In genomic region chr6:151070666-151071065, GRCh38 we compare ENCODE assay signal across 13 cellular contexts.
DNase-seq lines count a peak whose midpoint lies in the region; ATAC-seq and TF ChIP-seq lines count a peak whose summit lies in the region.
"Had no signal": no experiment of that assay in that cellular context is flagged by ENCODE, and none has a peak within 500 bp of the region (broad histone marks: within the 10 kb centered on the region; RNA-seq: fewer than 3 reads in every experiment).

No MANE protein-coding gene starts in this region.

- TF ChIP-seq CTCF in HFFc6 (IDR thresholded peaks at IDR 0.05) (no peak), chondrocyte (IDR thresholded peaks at IDR 0.05) (no peak), liver (IDR thresholded peaks at IDR 0.05; ENCODE audit: low read depth, low read length, missing input control) (no peak), thyroid gland (IDR thresholded peaks at IDR 0.05) (no peak)

- peak overlapping the region; percentile 78 for H3K4me3 Mint-ChIP-seq in HFFc6
- peak overlapping the region; percentile 44 for H3K4me3 Mint-ChIP-seq in chondrocyte (ENCODE audit: unreplicated experiment)
- H3K4me3 Mint-ChIP-seq in T-helper 2 cell treated with Interferon-gamma antibody and Interleukin-4, amounts not matched to agents 5 μg/mL and 100 μg/mL, for 36 hours: no peak overlapping the region
- H3K4me3 Mint-ChIP-seq: activated T-cell treated with anti-CD3 and anti-CD28 coated beads, Interleukin-2, amount 50 U/mL, for 72 hours; neural crest cell; stimulated activated naive CD8-positive, alpha-beta T cell treated with anti-CD3 and anti-CD28 coated beads, Interleukin-15, amount 100 ng/mL, for 72 hours had no signal

- H3K4me1 Mint-ChIP-seq in HFFc6 (ENCODE audit: low read depth) (peaks cover 65% of the 10 kb centered on the region), chondrocyte (ENCODE audit: low read depth) (peaks cover 74% of the 10 kb centered on the region)
- H3K4me1 Mint-ChIP-seq in T-helper 2 cell treated with Interferon-gamma antibody and Interleukin-4, amounts not matched to agents 5 μg/mL and 100 μg/mL, for 36 hours (ENCODE audit: low read depth): no peaks in the 10 kb centered on the region
- H3K4me1 Mint-ChIP-seq: stimulated activated naive CD8-positive, alpha-beta T cell treated with anti-CD3 and anti-CD28 coated beads, Interleukin-15, amount 100 ng/mL, for 72 hours had no signal

- no peaks in the 10 kb centered on the region for H3K9me3 ChIP-seq in liver (ENCODE audit: control insufficient read depth in 4 of 4, low read length in 3 of 4)
- H3K9me3 ChIP-seq in thyroid gland: no peaks in the 10 kb centered on the region

- no peaks in the 10 kb centered on the region for H3K36me3 ChIP-seq in liver (ENCODE audit: control insufficient read depth in 4 of 4, insufficient read depth in 3 of 4, low read depth in 1 of 4, low read length in 3 of 4)
- H3K36me3 ChIP-seq in thyroid gland: no peaks in the 10 kb centered on the region

- no peaks in the 10 kb centered on the region for H3K9me3 Mint-ChIP-seq in HFFc6
- peaks cover 6% of the 10 kb centered on the region for H3K9me3 Mint-ChIP-seq in chondrocyte (ENCODE audit: low read depth)
- H3K9me3 Mint-ChIP-seq in T-helper 2 cell treated with Interferon-gamma antibody and Interleukin-4, amounts not matched to agents 5 μg/mL and 100 μg/mL, for 36 hours: peaks cover 8% of the 10 kb centered on the region

- peaks cover 37% of the 10 kb centered on the region for H3K36me3 Mint-ChIP-seq in HFFc6 (ENCODE audit: low read depth)
- H3K36me3 Mint-ChIP-seq in chondrocyte (ENCODE audit: low read depth): peaks cover 6% of the 10 kb centered on the region
- peaks cover 15% of the 10 kb centered on the region for H3K36me3 Mint-ChIP-seq in T-helper 2 cell treated with Interferon-gamma antibody and Interleukin-4, amounts not matched to agents 5 μg/mL and 100 μg/mL, for 36 hours (ENCODE audit: low read depth)

- DNase-seq in HFFc6: no peak
- DNase-seq in chondrocyte (ENCODE audit: low spot score): no peak
- DNase-seq in thyroid gland: no peak
- no peak for DNase-seq in left lobe of liver (ENCODE audit: low spot score)
- DNase-seq in T-helper 2 cell treated with Interferon-gamma antibody and Interleukin-4, amounts not matched to agents 5 μg/mL and 100 μg/mL, for 36 hours (ENCODE audit: low spot score): no peak
- DNase-seq: activated T-cell treated with anti-CD3 and anti-CD28 coated beads, Interleukin-2, amount 50 U/mL, for 72 hours; DMS153; stimulated activated CD4-positive, alpha-beta T cell treated with anti-CD3 and anti-CD28 coated beads, Interleukin-2, amount 100 ng/mL, for 48 hours; stimulated activated naive CD8-positive, alpha-beta T cell treated with anti-CD3 and anti-CD28 coated beads, Interleukin-15, amount 100 ng/mL, for 72 hours had no signal

- no peak for TF ChIP-seq RAD21 in liver (IDR thresholded peaks at IDR 0.05)

- intact Hi-C loops in thyroid gland (cut with DNase I): no loop called here

- H3K4me1 ChIP-seq in liver (ENCODE audit: control insufficient read depth in 4 of 4, insufficient read depth in 4 of 4, low read length in 3 of 4) (peaks cover 1 to 20% (median 8%) of the 10 kb centered on the region in 4 donors), thyroid gland (peaks cover 10 to 21% of the 10 kb centered on the region in 2 donors)

- peak overlapping the region; percentile 48 to 53 for H3K27ac ChIP-seq in liver (ENCODE audit: low read depth in 1 of 2, low read length in 2 of 2)
- H3K27ac ChIP-seq in thyroid gland: peak overlapping the region; percentile 4 to 39 (median 29)

- 73% methylated on average over 2 of the region's 2 CpGs for WGBS in liver
- WGBS in thyroid gland, 2 donors: 84 to 91% methylated on average over 2 of the region's 2 CpGs

- no peak for ATAC-seq in GM18870 (IDR thresholded peaks at IDR 0.05; ENCODE audit: unreplicated experiment)
- ATAC-seq in left lobe of liver: no peak
- no peak for ATAC-seq in HG03039 (IDR thresholded peaks at IDR 0.05; ENCODE audit: unreplicated experiment)
- ATAC-seq: activated T-cell treated with anti-CD3 and anti-CD28 coated beads, Interleukin-2, amount 50 U/mL, for 72 hours; stimulated activated naive CD8-positive, alpha-beta T cell treated with anti-CD3 and anti-CD28 coated beads, Interleukin-15, amount 100 ng/mL, for 72 hours had no signal

- H3K4me3 ChIP-seq in liver (ENCODE audit: low read depth in 1 of 3, low read length in 3 of 3): no peak overlapping the region
- no peak overlapping the region for H3K4me3 ChIP-seq in thyroid gland (replicated peaks in 1 of 3)

- H3K27ac Mint-ChIP-seq in HFFc6: peak overlapping the region; percentile 97
- H3K27ac Mint-ChIP-seq in chondrocyte (ENCODE audit: unreplicated experiment): peak overlapping the region; percentile 98
- no peak overlapping the region for H3K27ac Mint-ChIP-seq in T-helper 2 cell treated with Interferon-gamma antibody and Interleukin-4, amounts not matched to agents 5 μg/mL and 100 μg/mL, for 36 hours
- H3K27ac Mint-ChIP-seq: activated T-cell treated with anti-CD3 and anti-CD28 coated beads, Interleukin-2, amount 50 U/mL, for 72 hours; stimulated activated naive CD8-positive, alpha-beta T cell treated with anti-CD3 and anti-CD28 coated beads, Interleukin-15, amount 100 ng/mL, for 72 hours had no signal

- no peaks in the 10 kb centered on the region; the same call in 1 of the 2 replicates for H3K27me3 Mint-ChIP-seq in HFFc6 (ENCODE audit: insufficient read depth)
- no peaks in the 10 kb centered on the region for H3K27me3 Mint-ChIP-seq in chondrocyte (ENCODE audit: low read depth)
- no peaks in the 10 kb centered on the region for H3K27me3 Mint-ChIP-seq in T-helper 2 cell treated with Interferon-gamma antibody and Interleukin-4, amounts not matched to agents 5 μg/mL and 100 μg/mL, for 36 hours (ENCODE audit: low read depth)
- H3K27me3 Mint-ChIP-seq: stimulated activated naive CD8-positive, alpha-beta T cell treated with anti-CD3 and anti-CD28 coated beads, Interleukin-15, amount 100 ng/mL, for 72 hours had no signal

- H3K27me3 ChIP-seq in liver (ENCODE audit: control insufficient read depth in 4 of 4, insufficient read depth in 4 of 4, low read length in 3 of 4): no peaks in the 10 kb centered on the region
- H3K27me3 ChIP-seq in thyroid gland: no peaks in the 10 kb centered on the region

- TF ChIP-seq POLR2A in thyroid gland (IDR thresholded peaks at IDR 0.05): no peak

- peak overlapping the region in 1 of 2 donors; percentile 34 for H3K9ac ChIP-seq in liver (ENCODE audit: low read depth in 1 of 2, low read length in 2 of 2)

TF ChIP-seq in liver, 16 proteins besides CTCF, POLR2A, EP300 and RAD21:
- TF ChIP-seq RXRA (IDR thresholded peaks at IDR 0.05): no peak
- TF ChIP-seq NR2F2 (IDR thresholded peaks at IDR 0.05): no peak
- no peak for TF ChIP-seq HNF4G (IDR thresholded peaks at IDR 0.05)
- TF ChIP-seq ATF3 (IDR thresholded peaks at IDR 0.05): no peak
